ENCODE assay signal across 25 cellular contexts in genomic region chr10:11098628-11099027, GRCh38.
"Had no signal": no experiment of that assay in that cellular context is flagged by ENCODE, and none has a peak within 500 bp of the region (broad histone marks: within the 10 kb centered on the region; RNA-seq: fewer than 3 reads in every experiment).

No MANE protein-coding gene starts in this region.

- H3K4me1 Mint-ChIP-seq: activated CD8-positive, alpha-beta memory T cell treated with anti-CD3 and anti-CD28 coated beads, Interleukin-2, amount 10 ng/mL, durations not matched to agents 7 days and 5 days; activated naive CD4-positive, alpha-beta T cell treated with anti-CD3 and anti-CD28 coated beads, Interleukin-2, amount 50 U/mL, for 24 hours; central memory CD8-positive, alpha-beta T cell had no signal

- H3K4me1 ChIP-seq: vagina had no signal

- DNase-seq: activated CD4-positive, alpha-beta T cell treated with anti-CD3 and anti-CD28 coated beads, Interleukin-2, amount 10 ng/mL, durations not matched to agents 7 days and 5 days; activated CD4-positive, CD25-positive, alpha-beta regulatory T cell treated with anti-CD3 and anti-CD28 coated beads, Interleukin-2, amount 50 U/mL, for 72 hours; activated CD8-positive, alpha-beta memory T cell treated with anti-CD3 and anti-CD28 coated beads, Interleukin-2, amount 10 ng/mL, durations not matched to agents 7 days and 5 days; activated CD8-positive, alpha-beta T cell treated with anti-CD3 and anti-CD28 coated beads for 36 hours; activated gamma-delta T cell; activated T-cell treated with anti-CD3 and anti-CD28 coated beads for 4 hours; anterior cingulate cortex; cortex of kidney; endodermal cell; esophagus squamous epithelium; head of caudate nucleus; midbrain; nucleus accumbens; stimulated activated CD4-positive, alpha-beta T cell treated with anti-CD3 and anti-CD28 coated beads, Interleukin-4, amount 100 ng/mL, for 1 hour; stimulated activated naive CD4-positive, alpha-beta T cell treated with Interleukin-2 at 50 U/mL for 16 hours had no signal

- H3K4me3 Mint-ChIP-seq: activated CD4-positive, alpha-beta T cell treated with anti-CD3 and anti-CD28 coated beads, Interleukin-2, amount 10 ng/mL, durations not matched to agents 7 days and 5 days; activated CD8-positive, alpha-beta memory T cell treated with anti-CD3 and anti-CD28 coated beads, Interleukin-2, amount 10 ng/mL, durations not matched to agents 7 days and 5 days; activated CD8-positive, alpha-beta T cell treated with anti-CD3 and anti-CD28 coated beads for 36 hours; activated naive CD4-positive, alpha-beta T cell treated with anti-CD3 and anti-CD28 coated beads, Interleukin-2, amount 50 U/mL, for 24 hours; activated T-helper 1 cell treated with anti-CD3 and anti-CD28 coated beads, Interleukin-12 subunit alpha, Interleukin-12 subunit beta, Interleukin-2, Interleukin-4 antibody, amounts not matched to agents 30 ng/mL and 10 ng/mL and 1 ng/mL, durations not matched to agents 14 hours and 24 hours and 36 hours; central memory CD8-positive, alpha-beta T cell; endodermal cell; natural killer cell treated with Interleukin-12 subunit alpha and Interleukin-12 subunit beta and Interleukin-15 and Interleukin-18, amount 100 ng/mL, for 72 hours; T-helper 1 cell treated with Interleukin-12 subunit alpha and Interleukin-12 subunit beta and Interleukin-4 antibody, amounts not matched to agents 30 μg/mL and 1 μg/mL, for 36 hours; type B pancreatic cell had no signal

- H3K9me3 Mint-ChIP-seq: activated CD4-positive, alpha-beta T cell treated with anti-CD3 and anti-CD28 coated beads, Interleukin-2, amount 10 ng/mL, durations not matched to agents 7 days and 5 days; activated CD8-positive, alpha-beta T cell treated with anti-CD3 and anti-CD28 coated beads for 36 hours; activated naive CD4-positive, alpha-beta T cell treated with anti-CD3 and anti-CD28 coated beads, Interleukin-2, amount 50 U/mL, for 24 hours; activated T-helper 1 cell treated with anti-CD3 and anti-CD28 coated beads, Interleukin-12 subunit alpha, Interleukin-12 subunit beta, Interleukin-2, Interleukin-4 antibody, amounts not matched to agents 30 ng/mL and 10 ng/mL and 1 ng/mL, durations not matched to agents 14 hours and 24 hours and 36 hours; central memory CD8-positive, alpha-beta T cell; endodermal cell; natural killer cell treated with Interleukin-12 subunit alpha and Interleukin-12 subunit beta and Interleukin-15 and Interleukin-18, amount 100 ng/mL, for 72 hours; T-helper 1 cell treated with Interleukin-12 subunit alpha and Interleukin-12 subunit beta and Interleukin-4 antibody, amounts not matched to agents 30 μg/mL and 1 μg/mL, for 36 hours; type B pancreatic cell had no signal

- ATAC-seq: activated CD8-positive, alpha-beta memory T cell treated with anti-CD3 and anti-CD28 coated beads, Interleukin-2, amount 10 ng/mL, durations not matched to agents 7 days and 5 days; activated CD8-positive, alpha-beta T cell treated with anti-CD3 and anti-CD28 coated beads for 36 hours; gastroesophageal sphincter had no signal

- H3K27ac Mint-ChIP-seq: activated CD4-positive, alpha-beta T cell treated with anti-CD3 and anti-CD28 coated beads, Interleukin-2, amount 10 ng/mL, durations not matched to agents 7 days and 5 days; activated CD8-positive, alpha-beta memory T cell treated with anti-CD3 and anti-CD28 coated beads, Interleukin-2, amount 10 ng/mL, durations not matched to agents 7 days and 5 days; activated CD8-positive, alpha-beta T cell treated with anti-CD3 and anti-CD28 coated beads for 36 hours; activated naive CD4-positive, alpha-beta T cell treated with anti-CD3 and anti-CD28 coated beads, Interleukin-2, amount 50 U/mL, for 24 hours; activated T-helper 1 cell treated with anti-CD3 and anti-CD28 coated beads, Interleukin-12 subunit alpha, Interleukin-12 subunit beta, Interleukin-2, Interleukin-4 antibody, amounts not matched to agents 30 ng/mL and 10 ng/mL and 1 ng/mL, durations not matched to agents 14 hours and 24 hours and 36 hours; endodermal cell; natural killer cell treated with Interleukin-12 subunit alpha and Interleukin-12 subunit beta and Interleukin-15 and Interleukin-18, amount 100 ng/mL, for 72 hours; T-helper 1 cell treated with Interleukin-12 subunit alpha and Interleukin-12 subunit beta and Interleukin-4 antibody, amounts not matched to agents 30 μg/mL and 1 μg/mL, for 36 hours; type B pancreatic cell had no signal

- H3K36me3 ChIP-seq: esophagus squamous epithelium, gastroesophageal sphincter, thoracic aorta, vagina had no signal

- H3K36me3 Mint-ChIP-seq: activated CD8-positive, alpha-beta memory T cell treated with anti-CD3 and anti-CD28 coated beads, Interleukin-2, amount 10 ng/mL, durations not matched to agents 7 days and 5 days; activated naive CD4-positive, alpha-beta T cell treated with anti-CD3 and anti-CD28 coated beads, Interleukin-2, amount 50 U/mL, for 24 hours; natural killer cell treated with Interleukin-12 subunit alpha and Interleukin-12 subunit beta and Interleukin-15 and Interleukin-18, amount 100 ng/mL, for 72 hours; type B pancreatic cell had no signal

- H3K27ac ChIP-seq: esophagus squamous epithelium, gastroesophageal sphincter, thoracic aorta, vagina, VCaP had no signal

- H3K4me3 ChIP-seq: esophagus squamous epithelium, gastroesophageal sphincter, thoracic aorta, vagina had no signal

- H3K9me3 ChIP-seq: esophagus squamous epithelium, gastroesophageal sphincter, thoracic aorta, vagina had no signal

- H3K27me3 ChIP-seq: esophagus squamous epithelium, gastroesophageal sphincter, vagina had no signal
